1 cellular context compared by ENCODE assay signal in the genomic region with DNA sequence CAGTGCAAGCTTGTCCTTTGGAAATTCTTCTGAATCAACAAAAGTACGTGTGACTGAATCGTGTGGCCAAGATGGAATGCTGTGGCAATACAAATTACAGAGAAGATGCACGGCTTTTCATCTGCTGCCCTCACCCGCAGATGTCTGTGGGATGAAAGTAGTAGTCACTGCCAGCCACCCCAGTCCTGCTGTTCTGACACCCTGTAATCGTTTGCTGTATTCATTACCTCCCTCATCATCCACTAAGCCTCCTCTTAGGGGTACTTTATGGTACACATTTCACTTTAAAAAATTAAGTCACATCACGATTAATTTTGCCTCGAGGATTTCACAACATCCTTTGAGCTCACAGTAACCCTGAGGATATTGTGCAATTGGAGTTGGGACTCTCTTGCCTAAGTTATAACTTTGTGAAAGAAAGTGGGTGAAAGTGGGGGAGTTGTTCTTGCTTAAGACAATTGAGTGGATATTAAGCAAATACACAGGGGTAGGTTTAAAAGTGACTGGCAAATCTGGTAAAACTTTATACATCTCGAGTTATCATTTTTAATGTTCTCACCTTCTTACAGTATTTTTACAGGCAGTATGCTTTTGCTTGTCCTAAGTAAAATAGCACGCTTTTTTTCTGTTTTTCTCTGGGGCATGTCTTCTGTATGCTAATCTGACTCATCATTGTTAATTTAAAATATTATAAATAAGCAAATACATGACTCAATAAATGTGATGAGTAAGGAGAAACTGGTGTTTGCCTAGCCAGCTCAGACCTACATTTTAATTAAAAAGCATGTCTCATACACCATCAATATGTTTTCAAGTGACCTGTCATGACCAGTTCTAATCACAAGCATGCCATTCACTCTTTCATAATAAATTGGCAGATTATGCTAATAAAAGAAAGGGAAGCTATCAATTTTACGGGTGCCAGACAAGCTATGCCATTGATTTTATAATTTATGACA.
A peak's percentile ranks its signal among the peaks of the same experiment; 100 is the strongest.
TF ChIP-seq lines count a peak whose summit lies in the region.

No MANE protein-coding gene starts in this region.

TF ChIP-seq in HepG2, 621 proteins besides CTCF, POLR2A, EP300 and RAD21 (continued from another document and continues in another):
- TF ChIP-seq, protein P1, sequence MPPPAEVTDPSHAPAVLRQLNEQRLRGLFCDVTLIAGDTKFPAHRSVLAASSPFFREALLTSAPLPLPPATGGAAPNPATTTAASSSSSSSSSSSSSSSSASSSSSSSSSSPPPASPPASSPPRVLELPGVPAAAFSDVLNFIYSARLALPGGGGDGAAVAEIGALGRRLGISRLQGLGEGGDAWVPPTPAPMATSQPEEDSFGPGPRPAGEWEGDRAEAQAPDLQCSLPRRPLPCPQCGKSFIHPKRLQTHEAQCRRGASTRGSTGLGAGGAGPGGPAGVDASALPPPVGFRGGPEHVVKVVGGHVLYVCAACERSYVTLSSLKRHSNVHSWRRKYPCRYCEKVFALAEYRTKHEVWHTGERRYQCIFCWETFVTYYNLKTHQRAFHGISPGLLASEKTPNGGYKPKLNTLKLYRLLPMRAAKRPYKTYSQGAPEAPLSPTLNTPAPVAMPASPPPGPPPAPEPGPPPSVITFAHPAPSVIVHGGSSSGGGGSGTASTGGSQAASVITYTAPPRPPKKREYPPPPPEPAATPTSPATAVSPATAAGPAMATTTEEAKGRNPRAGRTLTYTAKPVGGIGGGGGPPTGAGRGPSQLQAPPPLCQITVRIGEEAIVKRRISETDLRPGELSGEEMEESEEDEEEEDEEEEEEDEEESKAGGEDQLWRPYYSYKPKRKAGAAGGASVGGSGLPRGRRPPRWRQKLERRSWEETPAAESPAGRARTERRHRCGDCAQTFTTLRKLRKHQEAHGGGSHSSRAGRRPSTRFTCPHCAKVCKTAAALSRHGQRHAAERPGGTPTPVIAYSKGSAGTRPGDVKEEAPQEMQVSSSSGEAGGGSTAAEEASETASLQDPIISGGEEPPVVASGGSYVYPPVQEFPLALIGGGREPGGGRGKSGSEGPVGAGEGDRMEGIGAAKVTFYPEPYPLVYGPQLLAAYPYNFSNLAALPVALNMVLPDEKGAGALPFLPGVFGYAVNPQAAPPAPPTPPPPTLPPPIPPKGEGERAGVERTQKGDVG (CRISPR knock-in tag; IDR thresholded peaks at IDR 0.05; ENCODE audit: borderline replicate concordance): no peak
- TF ChIP-seq BRCA1 (CRISPR knock-in tag; IDR thresholded peaks at IDR 0.05): no peak
- TF ChIP-seq, protein P2, sequence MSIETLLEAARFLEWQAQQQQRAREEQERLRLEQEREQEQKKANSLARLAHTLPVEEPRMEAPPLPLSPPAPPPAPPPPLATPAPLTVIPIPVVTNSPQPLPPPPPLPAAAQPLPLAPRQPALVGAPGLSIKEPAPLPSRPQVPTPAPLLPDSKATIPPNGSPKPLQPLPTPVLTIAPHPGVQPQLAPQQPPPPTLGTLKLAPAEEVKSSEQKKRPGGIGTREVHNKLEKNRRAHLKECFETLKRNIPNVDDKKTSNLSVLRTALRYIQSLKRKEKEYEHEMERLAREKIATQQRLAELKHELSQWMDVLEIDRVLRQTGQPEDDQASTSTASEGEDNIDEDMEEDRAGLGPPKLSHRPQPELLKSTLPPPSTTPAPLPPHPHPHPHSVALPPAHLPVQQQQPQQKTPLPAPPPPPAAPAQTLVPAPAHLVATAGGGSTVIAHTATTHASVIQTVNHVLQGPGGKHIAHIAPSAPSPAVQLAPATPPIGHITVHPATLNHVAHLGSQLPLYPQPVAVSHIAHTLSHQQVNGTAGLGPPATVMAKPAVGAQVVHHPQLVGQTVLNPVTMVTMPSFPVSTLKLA (IDR thresholded peaks at IDR 0.05): no peak
- TF ChIP-seq SMC3 (IDR thresholded peaks at IDR 0.05; ENCODE audit: low read length): peak; percentile 64; the same call in 1 of the 2 replicates
- TF ChIP-seq, protein P3, sequence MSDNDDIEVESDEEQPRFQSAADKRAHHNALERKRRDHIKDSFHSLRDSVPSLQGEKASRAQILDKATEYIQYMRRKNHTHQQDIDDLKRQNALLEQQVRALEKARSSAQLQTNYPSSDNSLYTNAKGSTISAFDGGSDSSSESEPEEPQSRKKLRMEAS (IDR thresholded peaks at IDR 0.05): peak; percentile 25; the same call in 1 of the 2 replicates
- TF ChIP-seq KLF6 (CRISPR knock-in tag; IDR thresholded peaks at IDR 0.05): peak; percentile 86
- TF ChIP-seq KDM3A (CRISPR knock-in tag; IDR thresholded peaks at IDR 0.05; ENCODE audit: low read depth): peak; percentile 68
- no peak for TF ChIP-seq NPAS2 (CRISPR knock-in tag; IDR thresholded peaks at IDR 0.05; ENCODE audit: borderline replicate concordance)
- TF ChIP-seq, protein P4, sequence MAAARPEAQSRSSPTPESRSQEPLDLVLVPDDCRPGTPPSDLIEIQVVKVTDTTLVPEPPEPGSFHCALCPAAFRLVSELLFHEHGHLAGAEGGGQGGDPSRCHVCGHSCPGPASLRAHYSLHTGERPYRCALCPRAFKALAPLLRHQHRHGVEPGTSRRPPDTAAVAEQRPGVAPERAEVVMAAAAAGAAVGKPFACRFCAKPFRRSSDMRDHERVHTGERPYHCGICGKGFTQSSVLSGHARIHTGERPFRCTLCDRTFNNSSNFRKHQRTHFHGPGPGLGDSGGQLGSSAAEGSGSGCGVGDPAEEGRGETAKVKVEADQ (CRISPR knock-in tag; IDR thresholded peaks at IDR 0.05; ENCODE audit: borderline replicate concordance): peak; percentile 49; the same call in 1 of the 2 replicates
- no peak for TF ChIP-seq HES4 (CRISPR knock-in tag; IDR thresholded peaks at IDR 0.05; ENCODE audit: borderline replicate concordance)
- TF ChIP-seq ZNF562 (CRISPR knock-in tag; IDR thresholded peaks at IDR 0.05; ENCODE audit: borderline replicate concordance): no peak
- TF ChIP-seq MEIS1 (CRISPR knock-in tag; IDR thresholded peaks at IDR 0.05; ENCODE audit: borderline replicate concordance): no peak
- no peak for TF ChIP-seq TEAD2 (CRISPR knock-in tag; IDR thresholded peaks at IDR 0.05)
- TF ChIP-seq ZNF879 (CRISPR knock-in tag; IDR thresholded peaks at IDR 0.05): no peak
- no peak for TF ChIP-seq KLF11 (CRISPR knock-in tag; IDR thresholded peaks at IDR 0.05)
- TF ChIP-seq, protein P5, sequence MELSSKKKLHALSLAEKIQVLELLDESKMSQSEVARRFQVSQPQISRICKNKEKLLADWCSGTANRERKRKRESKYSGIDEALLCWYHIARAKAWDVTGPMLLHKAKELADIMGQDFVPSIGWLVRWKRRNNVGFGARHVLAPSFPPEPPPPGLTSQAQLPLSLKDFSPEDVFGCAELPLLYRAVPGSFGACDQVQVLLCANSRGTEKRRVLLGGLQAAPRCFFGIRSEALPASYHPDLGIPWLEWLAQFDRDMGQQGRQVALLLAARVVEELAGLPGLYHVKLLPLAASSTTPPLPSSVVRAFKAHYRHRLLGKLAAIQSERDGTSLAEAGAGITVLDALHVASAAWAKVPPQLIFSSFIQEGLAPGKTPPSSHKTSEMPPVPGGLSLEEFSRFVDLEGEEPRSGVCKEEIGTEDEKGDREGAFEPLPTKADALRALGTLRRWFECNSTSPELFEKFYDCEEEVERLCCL (CRISPR knock-in tag; IDR thresholded peaks at IDR 0.05; ENCODE audit: borderline replicate concordance): no peak
- TF ChIP-seq ISL2 (CRISPR knock-in tag; IDR thresholded peaks at IDR 0.05): peak; percentile 84
- no peak for TF ChIP-seq MBD4 (IDR thresholded peaks at IDR 0.05; ENCODE audit: borderline replicate concordance, low read length)
- no peak for TF ChIP-seq MBNL3 (CRISPR knock-in tag; conservative IDR thresholded peaks at IDR 0.05)
- TF ChIP-seq CEBPG (CRISPR knock-in tag; IDR thresholded peaks at IDR 0.05): peak; percentile 99
- TF ChIP-seq, protein P6, sequence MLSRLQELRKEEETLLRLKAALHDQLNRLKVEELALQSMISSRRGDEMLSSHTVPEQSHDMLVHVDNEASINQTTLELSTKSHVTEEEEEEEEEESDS (CRISPR knock-in tag; IDR thresholded peaks at IDR 0.05; ENCODE audit: borderline replicate concordance): no peak
- no peak for TF ChIP-seq ZNF235 (CRISPR knock-in tag; IDR thresholded peaks at IDR 0.05; ENCODE audit: borderline replicate concordance)
- TF ChIP-seq ZNF652 (CRISPR knock-in tag; IDR thresholded peaks at IDR 0.05; ENCODE audit: borderline replicate concordance, low read depth): no peak
- TF ChIP-seq SRSF9 (IDR thresholded peaks at IDR 0.05; ENCODE audit: borderline replicate concordance, insufficient read depth, low read depth, low read length, poor library complexity, severe bottlenecking): no peak
- no peak for TF ChIP-seq FOXK2 (IDR thresholded peaks at IDR 0.05)
- no peak for TF ChIP-seq ZSCAN22 (CRISPR knock-in tag; IDR thresholded peaks at IDR 0.05)
- TF ChIP-seq, protein P7, sequence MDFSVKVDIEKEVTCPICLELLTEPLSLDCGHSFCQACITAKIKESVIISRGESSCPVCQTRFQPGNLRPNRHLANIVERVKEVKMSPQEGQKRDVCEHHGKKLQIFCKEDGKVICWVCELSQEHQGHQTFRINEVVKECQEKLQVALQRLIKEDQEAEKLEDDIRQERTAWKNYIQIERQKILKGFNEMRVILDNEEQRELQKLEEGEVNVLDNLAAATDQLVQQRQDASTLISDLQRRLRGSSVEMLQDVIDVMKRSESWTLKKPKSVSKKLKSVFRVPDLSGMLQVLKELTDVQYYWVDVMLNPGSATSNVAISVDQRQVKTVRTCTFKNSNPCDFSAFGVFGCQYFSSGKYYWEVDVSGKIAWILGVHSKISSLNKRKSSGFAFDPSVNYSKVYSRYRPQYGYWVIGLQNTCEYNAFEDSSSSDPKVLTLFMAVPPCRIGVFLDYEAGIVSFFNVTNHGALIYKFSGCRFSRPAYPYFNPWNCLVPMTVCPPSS (IDR thresholded peaks at IDR 0.05): no peak
- TF ChIP-seq NFYC (CRISPR knock-in tag; IDR thresholded peaks at IDR 0.05): no peak
- TF ChIP-seq, protein P8, sequence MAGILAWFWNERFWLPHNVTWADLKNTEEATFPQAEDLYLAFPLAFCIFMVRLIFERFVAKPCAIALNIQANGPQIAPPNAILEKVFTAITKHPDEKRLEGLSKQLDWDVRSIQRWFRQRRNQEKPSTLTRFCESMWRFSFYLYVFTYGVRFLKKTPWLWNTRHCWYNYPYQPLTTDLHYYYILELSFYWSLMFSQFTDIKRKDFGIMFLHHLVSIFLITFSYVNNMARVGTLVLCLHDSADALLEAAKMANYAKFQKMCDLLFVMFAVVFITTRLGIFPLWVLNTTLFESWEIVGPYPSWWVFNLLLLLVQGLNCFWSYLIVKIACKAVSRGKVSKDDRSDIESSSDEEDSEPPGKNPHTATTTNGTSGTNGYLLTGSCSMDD (CRISPR knock-in tag; IDR thresholded peaks at IDR 0.05): no peak
- TF ChIP-seq ZNF382 (CRISPR knock-in tag; IDR thresholded peaks at IDR 0.05; ENCODE audit: borderline replicate concordance): no peak
- TF ChIP-seq BCL6 (CRISPR knock-in tag; IDR thresholded peaks at IDR 0.05): peak; percentile 77
- TF ChIP-seq, protein P9, sequence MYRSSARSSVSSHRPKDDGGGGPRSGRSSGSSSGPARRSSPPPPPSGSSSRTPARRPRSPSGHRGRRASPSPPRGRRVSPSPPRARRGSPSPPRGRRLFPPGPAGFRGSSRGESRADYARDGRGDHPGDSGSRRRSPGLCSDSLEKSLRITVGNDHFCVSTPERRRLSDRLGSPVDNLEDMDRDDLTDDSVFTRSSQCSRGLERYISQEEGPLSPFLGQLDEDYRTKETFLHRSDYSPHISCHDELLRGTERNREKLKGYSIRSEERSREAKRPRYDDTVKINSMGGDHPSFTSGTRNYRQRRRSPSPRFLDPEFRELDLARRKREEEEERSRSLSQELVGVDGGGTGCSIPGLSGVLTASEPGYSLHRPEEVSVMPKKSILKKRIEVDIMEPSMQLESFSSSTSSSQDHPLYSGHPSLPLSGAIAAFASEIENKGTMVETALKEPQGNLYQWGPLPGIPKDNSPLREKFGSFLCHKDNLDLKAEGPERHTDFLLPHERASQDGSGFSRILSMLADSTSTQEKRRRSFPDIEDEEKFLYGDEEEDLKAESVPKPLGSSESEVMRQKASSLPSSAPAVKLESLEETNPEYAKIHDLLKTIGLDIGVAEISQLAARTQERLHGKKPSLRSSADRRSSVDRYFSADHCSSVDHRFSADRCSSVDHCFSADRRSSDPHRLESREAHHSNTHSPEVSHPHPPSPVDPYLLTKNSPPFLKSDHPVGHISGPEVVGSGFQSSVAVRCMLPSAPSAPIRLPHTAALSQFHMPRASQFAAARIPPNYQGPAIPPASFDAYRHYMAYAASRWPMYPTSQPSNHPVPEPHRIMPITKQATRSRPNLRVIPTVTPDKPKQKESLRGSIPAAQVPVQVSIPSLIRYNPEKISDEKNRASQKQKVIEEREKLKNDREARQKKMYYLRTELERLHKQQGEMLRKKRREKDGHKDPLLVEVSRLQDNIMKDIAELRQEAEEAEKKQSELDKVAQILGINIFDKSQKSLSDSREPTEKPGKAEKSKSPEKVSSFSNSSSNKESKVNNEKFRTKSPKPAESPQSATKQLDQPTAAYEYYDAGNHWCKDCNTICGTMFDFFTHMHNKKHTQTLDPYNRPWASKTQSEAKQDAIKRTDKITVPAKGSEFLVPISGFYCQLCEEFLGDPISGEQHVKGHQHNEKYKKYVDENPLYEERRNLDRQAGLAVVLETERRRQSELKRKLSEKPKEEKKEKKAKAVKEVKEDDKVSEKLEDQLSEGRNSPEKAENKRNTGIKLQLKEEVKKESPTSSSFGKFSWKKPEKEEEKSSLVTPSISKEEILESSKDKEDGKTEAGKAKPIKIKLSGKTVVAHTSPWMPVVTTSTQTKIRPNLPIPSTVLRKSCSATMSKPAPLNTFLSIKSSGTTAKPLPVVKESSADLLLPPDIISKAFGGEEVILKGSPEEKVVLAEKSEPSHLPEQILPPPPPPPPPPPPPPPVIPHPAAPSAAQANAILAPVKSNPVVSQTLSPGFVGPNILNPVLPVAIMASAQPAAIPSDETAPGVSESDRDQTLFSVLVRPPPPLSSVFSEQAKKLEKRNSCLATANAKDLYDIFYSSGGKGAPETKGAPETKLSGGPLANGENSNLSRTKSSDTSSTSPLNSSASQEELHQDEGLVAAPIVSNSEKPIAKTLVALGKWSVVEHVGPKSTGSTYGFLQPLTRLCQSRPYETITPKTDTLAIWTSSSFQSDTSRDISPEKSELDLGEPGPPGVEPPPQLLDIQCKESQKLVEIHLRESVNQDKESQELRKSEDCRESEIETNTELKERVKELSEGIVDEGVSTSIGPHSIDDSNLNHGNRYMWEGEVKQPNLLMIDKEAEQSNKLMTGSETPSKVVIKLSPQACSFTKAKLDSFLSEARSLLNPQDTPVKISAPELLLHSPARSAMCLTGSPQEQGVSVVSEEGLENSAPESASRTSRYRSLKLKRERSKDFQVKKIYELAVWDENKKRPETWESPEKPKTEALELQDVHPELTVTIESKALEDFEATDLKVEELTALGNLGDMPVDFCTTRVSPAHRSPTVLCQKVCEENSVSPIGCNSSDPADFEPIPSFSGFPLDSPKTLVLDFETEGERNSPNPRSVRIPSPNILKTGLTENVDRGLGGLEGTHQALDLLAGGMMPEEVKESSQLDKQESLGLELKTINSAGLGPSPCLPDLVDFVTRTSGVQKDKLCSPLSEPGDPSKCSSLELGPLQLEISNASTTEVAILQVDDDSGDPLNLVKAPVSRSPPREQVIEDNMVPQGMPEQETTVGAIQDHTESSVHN (CRISPR knock-in tag; IDR thresholded peaks at IDR 0.05): no peak
- TF ChIP-seq MAF1 (CRISPR knock-in tag; IDR thresholded peaks at IDR 0.05; ENCODE audit: borderline replicate concordance): no peak
- TF ChIP-seq RORA (CRISPR knock-in tag; IDR thresholded peaks at IDR 0.05): no peak
- TF ChIP-seq RFX5 (IDR thresholded peaks at IDR 0.05; ENCODE audit: low read depth, low read length): no peak
- no peak for TF ChIP-seq ATRX (CRISPR knock-in tag; IDR thresholded peaks at IDR 0.05; ENCODE audit: borderline replicate concordance)
- TF ChIP-seq KDM5B (CRISPR knock-in tag; IDR thresholded peaks at IDR 0.05; ENCODE audit: borderline replicate concordance): no peak
- no peak for TF ChIP-seq PCBP1 (IDR thresholded peaks at IDR 0.05; ENCODE audit: borderline replicate concordance, low read depth, low read length)
- TF ChIP-seq HNRNPUL1 (IDR thresholded peaks at IDR 0.05; ENCODE audit: low read depth, low read length): no peak
- TF ChIP-seq GFI1 (CRISPR knock-in tag; IDR thresholded peaks at IDR 0.05; ENCODE audit: borderline replicate concordance): peak; percentile 47; the same call in 1 of the 2 replicates
